Comparison of ENCODE assay signal across 8 cellular contexts in genomic region chr2:39436592-39437521, GRCh38. TPM values are rescaled to one million over a fixed set of nuclear protein-coding genes. Genes with fewer than 3 reads are reported as not detected.
A peak's percentile ranks its signal among the peaks of the same experiment; 100 is the strongest.
DNase-seq lines count a peak whose midpoint lies in the region; ATAC-seq and TF ChIP-seq lines count a peak whose summit lies in the region.

MAP4K3 (minus strand) TSS chr2:39437285; CDS start chr2:39436987, 298 bp downstream.

- no TSS peak for BruUV-seq in OCI-LY7 (replicated peaks; lab: Mats Ljungman, UMichigan)

- peak within 1 kb of the TSS; percentile 61 for H3K27ac ChIP-seq in OCI-LY7 (ENCODE audit: low read depth, low read length, poor library complexity, severe bottlenecking)

- H3K9me3 ChIP-seq in OCI-LY7 (ENCODE audit: low read length) (no peaks in the 10 kb centered on the region), mononuclear cell (ENCODE audit: low read depth, low read length) (no peaks in the 10 kb centered on the region)

- no peaks in the 10 kb centered on the region for H3K27me3 ChIP-seq in mononuclear cell (ENCODE audit: insufficient read depth, low read length)

- peak within 1 kb of the TSS; percentile 88 for H3K4me2 ChIP-seq in OCI-LY7 (ENCODE audit: low read length)

- no peaks in the 10 kb centered on the region for H3K9me2 ChIP-seq in OCI-LY7 (ENCODE audit: insufficient read depth, low read length)

- H2AFZ ChIP-seq in OCI-LY7 (ENCODE audit: low read length): peak within 1 kb of the TSS; percentile 77

- peak; percentile 83 for ATAC-seq in GM21515 (IDR thresholded peaks at IDR 0.05; ENCODE audit: unreplicated experiment)

- no peaks in the 10 kb centered on the region for H3K36me3 ChIP-seq in OCI-LY7 (ENCODE audit: insufficient read depth, low read length)

- intact Hi-C loops in OCI-LY7 (cut with micrococcal nuclease; ENCODE audit: unreplicated experiment): loop anchor here (1.0 to 5.0 kb wide), 4 partner anchors 34 to 310 kb away; no protein-coding TSS in a partner anchor

- peak; percentile 98 for DNase-seq in D341Med (ENCODE audit: low spot score)
- peak; percentile 93 for DNase-seq in HuH-7 (ENCODE audit: low spot score)
- peak; percentile 87 for DNase-seq in OCI-LY7 (ENCODE audit: low spot score)
- peak; percentile 78 for DNase-seq in activated T-cell treated with anti-CD3 and anti-CD28 coated beads for 24 hours (ENCODE audit: low read depth)
- DNase-seq in epithelial cell of esophagus (ENCODE audit: low read depth): peak; percentile 95
- peak; percentile 77 to 81 for DNase-seq in stimulated activated CD8-positive, alpha-beta memory T cell treated with anti-CD3 and anti-CD28 coated beads, Interleukin-2, amount 100 ng/mL, for 48 hours (ENCODE audit: low read depth in 2 of 2)

- H3K4me3 ChIP-seq in OCI-LY7 (ENCODE audit: low read depth, low read length, poor library complexity, severe bottlenecking): peak within 1 kb of the TSS; percentile 87
- H3K4me3 ChIP-seq in epithelial cell of esophagus (ENCODE audit: low read length): peak within 1 kb of the TSS; percentile 87
- peak within 1 kb of the TSS; percentile 72 for H3K4me3 ChIP-seq in mononuclear cell (ENCODE audit: low read length)

- POLR2A ChIA-PET in OCI-LY7 (lab: Charles Lee): interaction anchor here (0.7 to 1.6 kb wide), 6 partner anchors 14 to 55 kb away, joined by 3 to 8 read pairs (median 4); no protein-coding TSS in a partner anchor

- peaks cover 32% of the 10 kb centered on the region for H3K4me1 ChIP-seq in OCI-LY7 (ENCODE audit: insufficient read depth, low read length, poor library complexity, severe bottlenecking)
- peaks cover 24% of the 10 kb centered on the region for H3K4me1 ChIP-seq in mononuclear cell (ENCODE audit: insufficient read depth, low read length)

- TF ChIP-seq CTCF in OCI-LY7 (conservative IDR thresholded peaks at IDR 0.05; ENCODE audit: low read length): no peak
- no peak for TF ChIP-seq CTCF in epithelial cell of esophagus (IDR thresholded peaks at IDR 0.05; ENCODE audit: insufficient read depth, low read depth, low read length, missing control alignments)

- CTCF ChIA-PET in OCI-LY7 (lab: Charles Lee; ENCODE audit: unreplicated experiment): no interaction called here

- peaks cover 46% of the 10 kb centered on the region for H3K79me2 ChIP-seq in OCI-LY7 (ENCODE audit: insufficient read depth, low read depth, low read length)

- peaks cover 16% of the 10 kb centered on the region for H4K20me1 ChIP-seq in OCI-LY7 (ENCODE audit: insufficient read depth, low read length)

RNA-seq across cellular contexts. Expression of gene MAP4K3, which starts in this region (rescaled TPM):
- 10.7 and 12.4 TPM in 2 replicates for total RNA-seq in OCI-LY7 (2014; rRNA removed; shearing (Covaris generic))
- total RNA-seq in OCI-LY7 (2022): 17.5 and 19.1 TPM in 2 replicates
- total RNA-seq in mononuclear cell: 36.8 TPM

Comparison
In these comparisons a context has a peak if more than half of its experiments do, and no peak if none do; other contexts are left out.
1. Peak in every context shown above with its lines: DNase-seq, ATAC-seq, H3K4me3 ChIP-seq and H3K27ac ChIP-seq.